ENCODE assay signal across 25 cellular contexts in genomic region chr5:80480354-80480753, GRCh38.
"Had no signal": no experiment of that assay in that cellular context is flagged by ENCODE, and none has a peak within 500 bp of the region (broad histone marks: within the 10 kb centered on the region; RNA-seq: fewer than 3 reads in every experiment).

No MANE protein-coding gene starts in this region.

- H3K27me3 ChIP-seq: left lung, ovary, sigmoid colon, spleen, suprapubic skin, tibial artery, upper lobe of right lung had no signal

- H3K4me3 ChIP-seq: left lung, lower lobe of right lung, ovary, sigmoid colon, spleen, suprapubic skin, thoracic aorta, tibial artery, upper lobe of right lung had no signal

- H3K36me3 ChIP-seq: ovary had no signal

- H3K4me3 Mint-ChIP-seq: mesothelial cell of epicardium; naive B cell; natural killer cell; stimulated activated effector memory CD8-positive, alpha-beta T cell treated with anti-CD3 and anti-CD28 coated beads, Interleukin-12 subunit alpha, Interleukin-12 subunit beta, amount 100 ng/mL, for 72 hours; stimulated activated naive CD8-positive, alpha-beta T cell treated with anti-CD3 and anti-CD28 coated beads, Interleukin-15, Interleukin-2, amounts not matched to agents 100 ng/mL and 50 ng/mL, for 24 hours had no signal

- H3K27ac Mint-ChIP-seq: mesothelial cell of epicardium; natural killer cell; progenitor cell of endocrine pancreas; stimulated activated effector memory CD8-positive, alpha-beta T cell treated with anti-CD3 and anti-CD28 coated beads, Interleukin-12 subunit alpha, Interleukin-12 subunit beta, amount 100 ng/mL, for 72 hours; stimulated activated naive CD8-positive, alpha-beta T cell treated with anti-CD3 and anti-CD28 coated beads, Interleukin-15, Interleukin-2, amounts not matched to agents 100 ng/mL and 50 ng/mL, for 24 hours had no signal

- H3K27ac ChIP-seq: left lung, lower lobe of right lung, ovary, sigmoid colon, spleen, suprapubic skin, thoracic aorta, tibial artery, upper lobe of right lung had no signal

- DNase-seq: hippocampal formation; kidney; left colon; left lung; lower lobe of right lung; mesendoderm; naive B cell; natural killer cell; ovary; right cardiac atrium; sigmoid colon; small intestine; spleen; stimulated activated CD4-positive, alpha-beta T cell treated with anti-CD3 and anti-CD28 coated beads, Interleukin-4, amount 100 ng/mL, for 24 hours; stimulated activated naive CD4-positive, alpha-beta T cell; tibial artery; trophoblast cell; upper lobe of right lung had no signal

- ATAC-seq: stimulated activated effector memory CD8-positive, alpha-beta T cell treated with anti-CD3 and anti-CD28 coated beads, Interleukin-12 subunit alpha, Interleukin-12 subunit beta, amount 100 ng/mL, for 72 hours had no signal

- H3K4me1 ChIP-seq: left lung, lower lobe of right lung, sigmoid colon, spleen, suprapubic skin, tibial artery, upper lobe of right lung had no signal

- H3K27me3 Mint-ChIP-seq: progenitor cell of endocrine pancreas; stimulated activated naive CD8-positive, alpha-beta T cell treated with anti-CD3 and anti-CD28 coated beads, Interleukin-15, Interleukin-2, amounts not matched to agents 100 ng/mL and 50 ng/mL, for 24 hours had no signal

- FAIRE-seq: kidney, small intestine, urothelium cell line had no signal

- H3K9me3 ChIP-seq: sigmoid colon had no signal

- H3K4me1 Mint-ChIP-seq: mesothelial cell of epicardium; naive B cell; natural killer cell; stimulated activated effector memory CD8-positive, alpha-beta T cell treated with anti-CD3 and anti-CD28 coated beads, Interleukin-12 subunit alpha, Interleukin-12 subunit beta, amount 100 ng/mL, for 72 hours had no signal
